Comparison of ENCODE assay signal across 8 cellular contexts in genomic region chr7:96708872-96709271, GRCh38. TPM values are rescaled to one million over a fixed set of nuclear protein-coding genes. Genes with fewer than 3 reads are reported as not detected.
DNase-seq lines count a peak whose midpoint lies in the region; ATAC-seq and TF ChIP-seq lines count a peak whose summit lies in the region.

No MANE protein-coding gene starts in this region.

- H3K36me3 ChIP-seq in mesodermal cell (ENCODE audit: control insufficient read depth, insufficient read depth, low read length) = peaks cover 12% of the 10 kb centered on the region

- H3K4me3 ChIP-seq in astrocyte of the cerebellum (ENCODE audit: low read depth, low read length) (peak overlapping the region; percentile 88), mesodermal cell (ENCODE audit: extremely low read depth, insufficient read depth, low read length, poor library complexity, severe bottlenecking) (peak overlapping the region; percentile 78)

- H3K4me1 ChIP-seq in mesodermal cell (ENCODE audit: control insufficient read depth, insufficient read depth, low read length, poor library complexity, severe bottlenecking) = peaks cover 3% of the 10 kb centered on the region

- H3K27ac ChIP-seq in mesodermal cell (ENCODE audit: low read depth, low read length, severe bottlenecking) = peak overlapping the region; percentile 93

- in situ Hi-C loops in astrocyte of the cerebellum (cut with HindIII; ENCODE audit: low sequenced_read_pairs) = no loop called here

- ATAC-seq in GM19023 (IDR thresholded peaks at IDR 0.05; ENCODE audit: unreplicated experiment) = peak; percentile 11
- ATAC-seq in HG03196 (IDR thresholded peaks at IDR 0.05; ENCODE audit: unreplicated experiment) = peak; percentile 5

- TF ChIP-seq CTCF in astrocyte of the cerebellum (IDR thresholded peaks at IDR 0.05; ENCODE audit: low read depth, low read length, missing control alignments) = no peak

- DNase-seq in astrocyte of the cerebellum (ENCODE audit: low read depth) (no peak), NCI-H1092 (lab: John Stamatoyannopoulos, UW) (no peak), C1 segment of cervical spinal cord (lab: John Stamatoyannopoulos, UW) (no peak), glomerular visceral epithelial cell (ENCODE audit: extremely low spot score) (no peak), NCI-H226 (no peak)

- 79% methylated on average over 3 of the region's 5 CpGs; no CpG with 5 or more reads in 1 of the 2 experiments for WGBS in mesodermal cell (ENCODE audit: insufficient coverage in 2 of 2), 2 experiments

- no peaks in the 10 kb centered on the region for H3K9me3 ChIP-seq in mesodermal cell (ENCODE audit: control insufficient read depth, low read length)

RNA-seq across cellular contexts. Expression of gene SEM1, which starts 0.8 kb away (rescaled TPM):
- 171 TPM for polyA plus RNA-seq in mesodermal cell (2013, experiment 1 of 2)
- 160 TPM for polyA plus RNA-seq in mesodermal cell (2013, experiment 2 of 2)
